1 cellular context compared by ENCODE assay signal in the genomic region with DNA sequence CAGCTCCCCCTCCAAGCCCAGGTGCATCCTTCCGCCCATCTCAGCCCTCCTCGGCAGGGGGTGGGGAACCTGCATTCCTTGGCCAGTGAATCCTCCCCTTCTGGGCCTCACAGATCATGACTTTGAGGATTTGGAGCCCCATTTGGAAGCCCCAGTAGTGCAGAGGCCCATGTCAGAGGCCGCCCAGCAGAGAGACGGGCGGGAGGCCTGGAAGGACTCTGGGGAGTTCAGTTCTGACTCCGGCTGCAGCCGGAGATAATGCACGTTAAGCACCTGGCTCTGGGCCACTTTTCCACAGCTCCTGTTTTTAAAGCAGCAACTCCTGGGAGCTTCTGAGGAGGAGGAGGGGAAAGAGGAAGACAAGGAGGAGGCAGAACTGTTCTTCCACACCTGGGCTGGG.
TF ChIP-seq lines count a peak whose summit lies in the region.

No MANE protein-coding gene starts in this region.

TF ChIP-seq in H1, 55 proteins besides CTCF, POLR2A, EP300 and RAD21:
- TF ChIP-seq KDM1A (IDR thresholded peaks at IDR 0.05; ENCODE audit: borderline replicate concordance, low read length) (0 out of 2 replicates have a peak, but pooled peaks have one; percentile 77), SIRT6 (IDR thresholded peaks at IDR 0.05; ENCODE audit: low read length) (no peak), TEAD4 (IDR thresholded peaks at IDR 0.05; ENCODE audit: low read depth, low read length) (peak; percentile 59; the same call in 1 of the 2 replicates)
